12 cellular contexts compared by ENCODE assay signal in the genomic region with DNA sequence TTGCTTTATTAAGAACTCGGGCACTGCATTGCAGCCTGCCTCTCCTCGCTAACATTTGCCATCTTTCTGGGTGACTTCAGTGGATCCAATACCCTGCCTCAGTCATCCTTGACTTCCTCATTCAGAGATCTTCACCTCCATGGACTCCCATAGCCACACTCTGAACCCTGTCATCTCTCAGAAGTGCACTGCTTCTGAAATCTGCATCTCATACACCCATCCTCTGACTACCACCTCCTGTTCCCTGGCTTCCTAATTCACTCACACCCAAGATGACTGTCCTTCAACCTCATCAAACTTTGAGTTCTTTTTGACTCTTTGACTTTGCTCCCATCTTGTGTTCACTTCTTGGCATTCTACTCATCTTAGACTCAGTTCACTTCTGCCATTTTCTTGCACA. TPM values are rescaled to one million over a fixed set of nuclear protein-coding genes. Genes with fewer than 3 reads are reported as not detected.
DNase-seq lines count a peak whose midpoint lies in the region; ATAC-seq lines count a peak whose summit lies in the region.
"Had no signal": no experiment of that assay in that cellular context is flagged by ENCODE, and none has a peak within 500 bp of the region (broad histone marks: within the 10 kb centered on the region; RNA-seq: fewer than 3 reads in every experiment).

No MANE protein-coding gene starts in this region.

- H3K27ac Mint-ChIP-seq in central memory CD8-positive, alpha-beta T cell (ENCODE audit: low read depth): no peak overlapping the region
- H3K27ac Mint-ChIP-seq: dendritic cell treated with granulocyte-macrophage colony-stimulating factor and Interleukin-4, amounts not matched to agents 40 ng/mL and 50 ng/mL, for 4 days; mesothelial cell of epicardium had no signal

- peaks cover 3% of the 10 kb centered on the region for H3K36me3 Mint-ChIP-seq in central memory CD8-positive, alpha-beta T cell (ENCODE audit: insufficient read depth)
- H3K36me3 Mint-ChIP-seq: mesothelial cell of epicardium had no signal

- no peaks in the 10 kb centered on the region for H3K36me3 ChIP-seq in H7 (replicated peaks; ENCODE audit: control insufficient read depth, insufficient read depth, low read length)

- no peaks in the 10 kb centered on the region for H3K27me3 Mint-ChIP-seq in central memory CD8-positive, alpha-beta T cell
- H3K27me3 Mint-ChIP-seq: dendritic cell treated with granulocyte-macrophage colony-stimulating factor and Interleukin-4, amounts not matched to agents 40 ng/mL and 50 ng/mL, for 4 days had no signal

- no peak for DNase-seq in central memory CD8-positive, alpha-beta T cell (ENCODE audit: low spot score in 2 of 2)
- no peak for DNase-seq in GDM1 (lab: John Stamatoyannopoulos, UW)
- no peak for DNase-seq in medulla oblongata (ENCODE audit: extremely low spot score)
- DNase-seq in H7: no peak
- DNase-seq: GOT3 had no signal

- ATAC-seq in GM18870 (IDR thresholded peaks at IDR 0.05; ENCODE audit: unreplicated experiment) (peak; percentile 6), GM21576 (IDR thresholded peaks at IDR 0.05; ENCODE audit: unreplicated experiment) (peak; percentile 20), HG03378 (IDR thresholded peaks at IDR 0.05; ENCODE audit: unreplicated experiment) (peak; percentile 12), GM18873 (IDR thresholded peaks at IDR 0.05; ENCODE audit: low FRiP score, unreplicated experiment) (no peak)
- ATAC-seq in central memory CD8-positive, alpha-beta T cell (replicated peaks; ENCODE audit: extremely low read depth, poor library complexity, severe bottlenecking): peak; percentile 10

- H3K4me3 ChIP-seq in H7 (ENCODE audit: insufficient read depth, low read depth, low read length): no peak overlapping the region

- H3K27me3 ChIP-seq in H7 (ENCODE audit: control insufficient read depth, insufficient read depth, low read length): no peaks in the 10 kb centered on the region

- no peaks in the 10 kb centered on the region for H3K9me3 Mint-ChIP-seq in central memory CD8-positive, alpha-beta T cell
- H3K9me3 Mint-ChIP-seq: dendritic cell treated with granulocyte-macrophage colony-stimulating factor and Interleukin-4, amounts not matched to agents 40 ng/mL and 50 ng/mL, for 4 days had no signal

- H3K4me3 Mint-ChIP-seq in central memory CD8-positive, alpha-beta T cell: no peak overlapping the region
- H3K4me3 Mint-ChIP-seq: dendritic cell treated with granulocyte-macrophage colony-stimulating factor and Interleukin-4, amounts not matched to agents 40 ng/mL and 50 ng/mL, for 4 days; mesothelial cell of epicardium had no signal

- H3K4me1 Mint-ChIP-seq in central memory CD8-positive, alpha-beta T cell: peaks cover 14% of the 10 kb centered on the region
- H3K4me1 Mint-ChIP-seq: mesothelial cell of epicardium had no signal

RNA-seq across cellular contexts. Expression of gene CYBB, which starts 25.3 kb away (rescaled TPM):
- total RNA-seq in H7 (2014; rRNA removed; shearing (Covaris generic)): 0.14 TPM in 1 of 2 replicates, not detected in the other
- total RNA-seq: glomerular endothelial cell had no signal
